ENCODE assay signal across 8 cellular contexts in genomic region chr4:176789955-176790354, GRCh38.
A peak's percentile ranks its signal among the peaks of the same experiment; 100 is the strongest.
DNase-seq lines count a peak whose midpoint lies in the region; ATAC-seq, FAIRE-seq and TF ChIP-seq lines count a peak whose summit lies in the region.

No MANE protein-coding gene starts in this region.

- H3K4me3 ChIP-seq in retinal pigment epithelial cell (ENCODE audit: low read length) = no peak overlapping the region

- peak; percentile 50 for ATAC-seq in GM19035 (IDR thresholded peaks at IDR 0.05; ENCODE audit: unreplicated experiment)
- peak; percentile 64 for ATAC-seq in HG03280 (IDR thresholded peaks at IDR 0.05; ENCODE audit: unreplicated experiment)
- no peak for ATAC-seq in GM18517 (IDR thresholded peaks at IDR 0.05; ENCODE audit: unreplicated experiment)

- FAIRE-seq in RCC 7860 (lab: Jason Lieb, UNC) = peak; percentile 90

- TF ChIP-seq CTCF in retinal pigment epithelial cell (conservative IDR thresholded peaks at IDR 0.05; ENCODE audit: low read depth, low read length) = peak; percentile 80

- DNase-seq in COLO829 (ENCODE audit: low spot score) = peak; percentile 68
- peak; percentile 87 for DNase-seq in RCC 7860 (ENCODE audit: low spot score)
- peak; percentile 70 for DNase-seq in fibroblast of gingiva (ENCODE audit: low read depth)
- no peak for DNase-seq in retinal pigment epithelial cell (ENCODE audit: low read depth)
- no peak for DNase-seq in NCI-H1930 (lab: John Stamatoyannopoulos, UW)

Comparison
In these comparisons a context has a peak if more than half of its experiments do, and no peak if none do; other contexts are left out.
1. DNase-seq: peak in COLO829 (single experiment), RCC 7860 (single experiment) and fibroblast of gingiva (single experiment); none in retinal pigment epithelial cell (single experiment) and NCI-H1930 (0 of 2).